Comparison of ENCODE assay signal across 12 cellular contexts in genomic region chr16:86002178-86002577, GRCh38.
DNase-seq lines count a peak whose midpoint lies in the region; ATAC-seq and TF ChIP-seq lines count a peak whose summit lies in the region.
"Had no signal": no experiment of that assay in that cellular context is flagged by ENCODE, and none has a peak within 500 bp of the region (broad histone marks: within the 10 kb centered on the region; RNA-seq: fewer than 3 reads in every experiment).

No MANE protein-coding gene starts in this region.

- H3K27me3 ChIP-seq in Peyer's patch (no peaks in the 10 kb centered on the region), suprapubic skin (peaks cover 4% of the 10 kb centered on the region)
- no peaks in the 10 kb centered on the region for H3K27me3 ChIP-seq in effector memory CD4-positive, alpha-beta T cell (replicated peaks; ENCODE audit: control insufficient read depth, insufficient read depth, low read length, poor library complexity, severe bottlenecking)

- DNase-seq in Peyer's patch (peak in 2 of 3 donors; percentile 66 to 70), suprapubic skin (ENCODE audit: low spot score in 2 of 2) (no peak), 8988T (no peak), substantia nigra (lab: John Stamatoyannopoulos, UW) (no peak)
- DNase-seq in effector memory CD4-positive, alpha-beta T cell: no peak
- DNase-seq: dermis blood vessel endothelial cell, DMS153, NCI-H2029 had no signal

- H3K4me1 ChIP-seq in Peyer's patch: no peaks in the 10 kb centered on the region
- H3K4me1 ChIP-seq in suprapubic skin: no peaks in the 10 kb centered on the region
- peaks cover 4% of the 10 kb centered on the region for H3K4me1 ChIP-seq in effector memory CD4-positive, alpha-beta T cell (ENCODE audit: control insufficient read depth, insufficient read depth, low read length, poor library complexity, severe bottlenecking)

- H3K9me3 ChIP-seq in Peyer's patch: no peaks in the 10 kb centered on the region
- H3K9me3 ChIP-seq in suprapubic skin: no peaks in the 10 kb centered on the region
- no peaks in the 10 kb centered on the region for H3K9me3 ChIP-seq in effector memory CD4-positive, alpha-beta T cell (ENCODE audit: control insufficient read depth, low read length)

- ATAC-seq in GM18498 (IDR thresholded peaks at IDR 0.05; ENCODE audit: unreplicated experiment): peak; percentile 89
- peak; percentile 76 for ATAC-seq in GM19455 (IDR thresholded peaks at IDR 0.05; ENCODE audit: unreplicated experiment)
- peak; percentile 73 for ATAC-seq in HG02885 (IDR thresholded peaks at IDR 0.05; ENCODE audit: poor library complexity, unreplicated experiment)
- ATAC-seq: SK-N-SH treated with all-trans-retinoic acid at 6 μM for 48 hours had no signal

- H3K27ac ChIP-seq in Peyer's patch (peak overlapping the region in 1 of 4 donors; percentile 51), suprapubic skin (no peak overlapping the region), substantia nigra (ENCODE audit: low read depth, low read length, poor library complexity, severe bottlenecking) (no peak overlapping the region)
- H3K27ac ChIP-seq in effector memory CD4-positive, alpha-beta T cell (ENCODE audit: insufficient read depth, low read length, poor library complexity, severe bottlenecking): no peak overlapping the region

- TF ChIP-seq CTCF in Peyer's patch (IDR thresholded peaks at IDR 0.05): no peak
- TF ChIP-seq CTCF in suprapubic skin (IDR thresholded peaks at IDR 0.05): no peak

- H3K4me3 ChIP-seq in Peyer's patch (no peak overlapping the region), suprapubic skin (no peak overlapping the region)
- no peak overlapping the region for H3K4me3 ChIP-seq in effector memory CD4-positive, alpha-beta T cell (ENCODE audit: insufficient read depth, low read depth, low read length, poor library complexity, severe bottlenecking)

- 90% methylated on average over 3 of the region's 3 CpGs for WGBS in suprapubic skin

- H3K36me3 ChIP-seq in Peyer's patch (no peaks in the 10 kb centered on the region), suprapubic skin (no peaks in the 10 kb centered on the region)
- H3K36me3 ChIP-seq in effector memory CD4-positive, alpha-beta T cell (ENCODE audit: control insufficient read depth, insufficient read depth, low read length): no peaks in the 10 kb centered on the region

- no peak for TF ChIP-seq EP300 in suprapubic skin (IDR thresholded peaks at IDR 0.05)

- TF ChIP-seq POLR2A in Peyer's patch (IDR thresholded peaks at IDR 0.05) (no peak), suprapubic skin (IDR thresholded peaks at IDR 0.05) (no peak)

Comparison
In these comparisons a context has a peak if more than half of its experiments do, and no peak if none do; other contexts are left out.
1. DNase-seq: peak in Peyer's patch (2 of 3); none in suprapubic skin (0 of 2), 8988T (single experiment), substantia nigra (0 of 49) and effector memory CD4-positive, alpha-beta T cell (0 of 3).
2. Peak in every context shown above with its lines, with median percentiles within 50 percentile points of each other: ATAC-seq.